Comparison of ENCODE assay signal across 1 cellular context in the genomic region with DNA sequence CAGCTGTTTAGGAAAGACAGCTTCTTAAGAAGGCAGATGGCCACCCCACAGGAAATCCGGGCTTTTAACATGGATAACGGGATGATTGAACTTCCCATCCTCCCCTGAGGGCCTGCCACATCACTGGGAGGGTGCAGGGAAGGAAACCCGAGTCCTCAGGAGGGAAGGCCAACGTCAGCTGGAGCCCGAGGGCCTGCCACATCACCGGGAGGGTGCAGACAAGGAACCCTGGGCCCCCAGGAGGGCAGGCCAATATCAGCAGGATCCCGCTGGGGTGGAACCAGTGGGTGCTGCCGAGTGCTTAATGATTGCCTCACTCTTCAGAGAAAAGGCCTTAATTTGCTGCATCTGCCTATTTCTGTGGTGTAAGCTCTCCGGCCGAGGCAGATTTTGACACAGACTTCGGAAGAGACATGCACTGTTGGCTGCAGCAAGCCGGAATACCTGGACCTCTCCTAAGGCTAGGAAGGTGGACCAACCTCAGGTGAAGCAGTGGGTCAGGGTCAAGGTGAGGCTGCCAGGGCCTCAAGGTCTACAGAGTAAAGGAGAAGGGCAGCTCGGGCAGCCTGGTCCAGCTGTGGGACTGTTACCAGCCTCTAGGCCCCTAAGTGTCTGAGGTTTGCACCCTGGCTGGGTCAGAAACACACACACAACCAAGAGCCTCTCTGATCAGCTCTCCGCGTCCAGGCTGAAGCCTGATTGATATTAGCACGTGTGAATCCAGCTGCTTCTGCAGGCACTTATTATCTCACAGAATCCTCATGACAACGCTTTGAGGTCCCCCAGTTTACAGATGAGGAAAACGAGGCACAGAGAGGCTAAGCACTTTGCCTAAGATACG.
TF ChIP-seq lines count a peak whose summit lies in the region.

No MANE protein-coding gene starts in this region.

TF ChIP-seq in endothelial cell of umbilical vein, 7 proteins besides CTCF, POLR2A, EP300 and RAD21:
- TF ChIP-seq MAX (IDR thresholded peaks at IDR 0.05; ENCODE audit: insufficient read depth, insufficient read length) (no peak), MYC (IDR thresholded peaks at IDR 0.05; ENCODE audit: low read depth, low read length) (no peak), POLR2AphosphoS5 (IDR thresholded peaks at IDR 0.05; ENCODE audit: insufficient read depth, low read depth, low read length) (no peak), GATA2 (IDR thresholded peaks at IDR 0.05; ENCODE audit: insufficient read depth, insufficient read length, low read depth, low read length) (no peak), JUN (IDR thresholded peaks at IDR 0.05; ENCODE audit: borderline replicate concordance, insufficient read depth, insufficient read length, low read depth) (no peak), FOS (IDR thresholded peaks at IDR 0.05; ENCODE audit: borderline replicate concordance, insufficient read depth, low read length) (no peak), EZH2 (IDR thresholded peaks at IDR 0.05; ENCODE audit: borderline replicate concordance, low read depth, low read length, severe bottlenecking) (no peak)
